In the genomic region with DNA sequence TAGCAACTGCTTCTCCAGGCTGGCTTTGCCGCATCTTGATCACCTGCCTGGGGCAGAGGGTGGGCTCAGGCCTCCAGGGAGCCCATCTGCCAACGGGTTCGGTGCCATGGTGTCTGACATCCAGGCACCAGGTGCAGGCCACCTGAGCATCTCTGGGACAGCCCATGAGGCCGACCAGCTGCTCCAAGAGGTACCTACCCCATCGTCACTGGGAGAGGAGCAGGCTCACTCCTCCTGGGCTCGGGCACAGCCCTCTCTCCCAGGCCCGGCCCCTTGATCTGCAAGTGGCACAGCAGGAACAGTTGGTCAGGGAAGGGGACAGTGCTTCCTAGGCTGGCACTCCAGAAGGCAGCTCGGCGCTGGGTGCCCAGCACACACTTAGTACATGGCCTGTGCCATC, we compare ENCODE assay signal across 20 cellular contexts. TPM values are rescaled to one million over a fixed set of nuclear protein-coding genes. Genes with fewer than 3 reads are reported as not detected.
DNase-seq lines count a peak whose midpoint lies in the region; ATAC-seq, FAIRE-seq and TF ChIP-seq lines count a peak whose summit lies in the region.
"Had no signal": no experiment of that assay in that cellular context is flagged by ENCODE, and none has a peak within 500 bp of the region (broad histone marks: within the 10 kb centered on the region; RNA-seq: fewer than 3 reads in every experiment).

No MANE protein-coding gene starts in this region.

- in situ Hi-C loops in HepG2 (cut with HindIII; ENCODE audit: extremely low pct_ligation_motif_present, low pct_unique_long_range_greater_than_20kb) = no loop called here

- H2AFZ ChIP-seq in HepG2 (ENCODE audit: low read length) = no peak overlapping the region

- TF ChIP-seq EP300 in HepG2 (IDR thresholded peaks at IDR 0.05; ENCODE audit: low read depth in 2 of 2, low read length in 2 of 2) (no peak), HepG2 (CRISPR knock-in tag; IDR thresholded peaks at IDR 0.05; ENCODE audit: borderline replicate concordance) (no peak)

- no peaks in the 10 kb centered on the region for H3K27me3 ChIP-seq in HepG2 (ENCODE audit: control insufficient read depth in 1 of 2, insufficient read depth in 2 of 2, low read length in 2 of 2)
- H3K27me3 ChIP-seq in right lobe of liver = no peaks in the 10 kb centered on the region
- H3K27me3 ChIP-seq in bronchial epithelial cell (ENCODE audit: control insufficient read depth, insufficient read depth, low read length) = no peaks in the 10 kb centered on the region
- H3K27me3 ChIP-seq: MG63, Peyer's patch, SJCRH30 had no signal

- intact Hi-C loops in HepG2 (cut with micrococcal nuclease; ENCODE audit: unreplicated experiment) = no loop called here
- intact Hi-C loops in right lobe of liver (cut with DNase I) = no loop called here

- H3K9me3 ChIP-seq in HepG2 (ENCODE audit: low read length) (no peaks in the 10 kb centered on the region), right lobe of liver (no peaks in the 10 kb centered on the region)
- H3K9me3 ChIP-seq: A549, MG63, Peyer's patch, SJCRH30 had no signal

- CTCF ChIA-PET in HepG2 (lab: Yijun Ruan, JAX; ENCODE audit: low intra/inter-chr PET ratio, low total read pairs) = no interaction called here

- TF ChIP-seq RAD21 in HepG2 (CRISPR knock-in tag; IDR thresholded peaks at IDR 0.05) = no peak

- DNase-seq in HepG2 (ENCODE audit: low spot score) = no peak
- DNase-seq in right lobe of liver = no peak
- peak; percentile 48 for DNase-seq in NCI-H1105 treated with DMSO at 0.1 percent for 48 hours (lab: John Stamatoyannopoulos, UW)
- peak; percentile 94 for DNase-seq in NCI-H2171 treated with DMSO at 0.1 percent for 48 hours (lab: John Stamatoyannopoulos, UW)
- DNase-seq in bronchial epithelial cell (ENCODE audit: low read depth) = no peak
- no peak for DNase-seq in NCI-H1436 (lab: John Stamatoyannopoulos, UW)
- DNase-seq in H4 (ENCODE audit: low spot score) = no peak
- DNase-seq: GOT3, MG63, NCI-H2081 treated with DMSO at 0.1 percent for 48 hours, NCI-H446 treated with DMSO at 0.1 percent for 48 hours, NCI-H748 treated with DMSO at 0.1 percent for 48 hours, Peyer's patch, SJCRH30, T-helper 9 cell had no signal

- POLR2A ChIA-PET in HepG2 (lab: Yijun Ruan, JAX) = no interaction called here

- TF ChIP-seq CTCF in HepG2 (CRISPR knock-in tag; IDR thresholded peaks at IDR 0.05) = no peak
- TF ChIP-seq CTCF in right lobe of liver (IDR thresholded peaks at IDR 0.05) = no peak
- no peak for TF ChIP-seq CTCF in bronchial epithelial cell (IDR thresholded peaks at IDR 0.05; ENCODE audit: insufficient read depth, low read length, severe bottlenecking)

- no peak overlapping the region for H3K27ac ChIP-seq in HepG2 (ENCODE audit: extremely low read length, insufficient read depth, low read length)
- no peak overlapping the region for H3K27ac ChIP-seq in right lobe of liver
- H3K27ac ChIP-seq: A549, Peyer's patch, SJCRH30 had no signal

- H3K79me2 ChIP-seq in HepG2 (ENCODE audit: insufficient read depth, low read length) = no peaks in the 10 kb centered on the region

- TF ChIP-seq POLR2A in HepG2 (IDR thresholded peaks at IDR 0.05; ENCODE audit: insufficient read depth in 1 of 2, low read depth in 2 of 2, low read length in 2 of 2) (no peak), right lobe of liver (IDR thresholded peaks at IDR 0.05) (no peak)

- peak; percentile 9; the same call in 2 of the 3 replicates for ATAC-seq in HepG2
- ATAC-seq in right lobe of liver = no peak
- ATAC-seq in HG02642 (IDR thresholded peaks at IDR 0.05; ENCODE audit: poor library complexity, unreplicated experiment) = no peak
- ATAC-seq: K562 had no signal

- peaks cover 3 to 19% of the 10 kb centered on the region in 2 experiments for H3K36me3 ChIP-seq in HepG2 (replicated peaks in 1 of 2; ENCODE audit: control insufficient read depth in 1 of 2, insufficient read depth in 2 of 2, low read length in 2 of 2)
- peaks cover 0 to 11% (median 5%) of the 10 kb centered on the region in 4 donors for H3K36me3 ChIP-seq in right lobe of liver
- H3K36me3 ChIP-seq in bronchial epithelial cell (ENCODE audit: control insufficient read depth, insufficient read depth, low read length) = peaks cover 12% of the 10 kb centered on the region

- no peaks in the 10 kb centered on the region for H3K4me1 ChIP-seq in HepG2 (ENCODE audit: insufficient read depth, low read length)
- peaks cover 0 to 9% (median 0%) of the 10 kb centered on the region in 4 donors for H3K4me1 ChIP-seq in right lobe of liver
- H3K4me1 ChIP-seq: A549, Peyer's patch, SJCRH30 had no signal

- BruUV-seq in HepG2 (replicated peaks; lab: Mats Ljungman, UMichigan) = no TSS peak

- no peak overlapping the region for H3K9ac ChIP-seq in HepG2 (ENCODE audit: insufficient read depth, low read depth, low read length)

- no peak for FAIRE-seq in HepG2 (lab: Jason Lieb, UNC)
- peak; percentile 23 for FAIRE-seq in bronchial epithelial cell (lab: Jason Lieb, UNC)
- FAIRE-seq: A549, G401.6, GM18507, K562 had no signal

- H3K4me3 ChIP-seq in HepG2 (replicated peaks in 1 of 3; ENCODE audit: insufficient read depth in 1 of 3, low read depth in 2 of 3, low read length in 3 of 3) (no peak overlapping the region), right lobe of liver (no peak overlapping the region), bronchial epithelial cell (ENCODE audit: low read depth, low read length) (no peak overlapping the region)
- H3K4me3 ChIP-seq: A549, K562, MG63, Peyer's patch, SJCRH30 had no signal

- peaks cover 4% of the 10 kb centered on the region; the same call in 1 of the 2 replicates for H4K20me1 ChIP-seq in HepG2 (ENCODE audit: insufficient read depth, low read length)

- H3K4me2 ChIP-seq in HepG2 (ENCODE audit: low read depth, low read length) = no peak overlapping the region
- H3K4me2 ChIP-seq: A549 had no signal

- no CpG with 5 or more reads among the region's 9 CpGs for WGBS in HepG2 (ENCODE audit: low lambda C conversion rate)
- no CpG with 5 or more reads among the region's 9 CpGs for WGBS in right lobe of liver (ENCODE audit: insufficient coverage, low coverage, low lambda C conversion rate, missing lambda C conversion rate)

TF ChIP-seq in HepG2, 621 proteins besides CTCF, POLR2A, EP300 and RAD21:
- no peak for TF ChIP-seq NFIB (CRISPR knock-in tag; IDR thresholded peaks at IDR 0.05; ENCODE audit: borderline replicate concordance)
- peak; percentile 37 for TF ChIP-seq AGO2 (optimal IDR thresholded peaks at IDR 0.05; ENCODE audit: low read depth, low read length)

RNA-seq across cellular contexts. Expression of a gene that starts 21.9 kb away (rescaled TPM):
- 16.0 and 25.8 TPM in 2 replicates for total RNA-seq in HepG2 (2016; rRNA removed; fragmentation: Illumina TruSeq; extraction: Trizol)
- 5.2 and 7.7 TPM in 2 replicates for total RNA-seq in HepG2 (2016; cell fraction: cytosol; rRNA removed; fragmentation: Illumina TruSeq; extraction: Trizol; ENCODE audit: low read depth)
- 18.1 and 26.7 TPM in 2 replicates for total RNA-seq in HepG2 (2016; cell fraction: insoluble cytoplasmic fraction; rRNA removed; fragmentation: Illumina TruSeq; extraction: Trizol)
- total RNA-seq in HepG2 (2016; cell fraction: membrane; rRNA removed; fragmentation: Illumina TruSeq; extraction: Trizol) = 14.2 and 15.9 TPM in 2 replicates
- 19.5 and 20.8 TPM in 2 replicates for total RNA-seq in HepG2 (2016; cell fraction: nucleus; rRNA removed; fragmentation: Illumina TruSeq; extraction: Trizol)
- 25.4 and 35.4 TPM in 2 replicates for polyA plus RNA-seq in HepG2 (2011; rRNA removed)
- polyA plus RNA-seq in HepG2 (2011; cell fraction: cytosol; rRNA removed) = 20.8 and 29.8 TPM in 2 replicates
- 39.0 and 41.7 TPM in 2 replicates for polyA plus RNA-seq in HepG2 (2011; cell fraction: nucleus; rRNA removed)
- polyA plus RNA-seq in HepG2 (2012) = 13.0 and 16.0 TPM in 2 replicates
- polyA plus RNA-seq in HepG2 (2016; cell fraction: cytosol; fragmentation: Illumina TruSeq; extraction: Trizol; ENCODE audit: low read depth) = 5.6 and 6.4 TPM in 2 replicates
- polyA plus RNA-seq in HepG2 (2016; cell fraction: insoluble cytoplasmic fraction; fragmentation: Illumina TruSeq; extraction: Trizol; ENCODE audit: low read depth) = 14.3 TPM in 2 replicates
- polyA plus RNA-seq in HepG2 (2016; cell fraction: membrane; fragmentation: Illumina TruSeq; extraction: Trizol; ENCODE audit: low read depth) = 9.6 and 10.9 TPM in 2 replicates
- polyA plus RNA-seq in HepG2 (2016; cell fraction: nucleus; fragmentation: Illumina TruSeq; extraction: Trizol; ENCODE audit: insufficient read depth, low read depth) = 34.7 and 36.4 TPM in 2 replicates
- polyA minus RNA-seq in HepG2 (2011; rRNA and poly(A)+ RNA removed; ENCODE audit: low replicate concordance) = 60.4 and 130 TPM in 2 replicates
- polyA minus RNA-seq in HepG2 (2011; cell fraction: cytosol; rRNA and poly(A)+ RNA removed) = 12.0 and 12.9 TPM in 2 replicates
- 12.6 and 20.5 TPM in 2 replicates for polyA minus RNA-seq in HepG2 (2011; cell fraction: nucleus; rRNA and poly(A)+ RNA removed)
- 10 to 100 TPM; 13.9 to 25.9 (median 23.3) TPM for total RNA-seq in right lobe of liver
- 27.5 and 38.4 TPM in 2 replicates for total RNA-seq in bronchial epithelial cell
- 42.7 and 54.0 TPM in 2 replicates for total RNA-seq in H4 (2014; rRNA removed; shearing (Covaris generic))

RNA-seq across cellular contexts. Expression of a gene that starts 29.6 kb away (rescaled TPM):
- total RNA-seq in HepG2 (2016; rRNA removed; fragmentation: Illumina TruSeq; extraction: Trizol) = 133 and 134 TPM in 2 replicates
- 22.3 and 24.9 TPM in 2 replicates for total RNA-seq in HepG2 (2016; cell fraction: cytosol; rRNA removed; fragmentation: Illumina TruSeq; extraction: Trizol; ENCODE audit: low read depth)
- total RNA-seq in HepG2 (2016; cell fraction: insoluble cytoplasmic fraction; rRNA removed; fragmentation: Illumina TruSeq; extraction: Trizol) = 115 and 130 TPM in 2 replicates
- 33.8 and 39.4 TPM in 2 replicates for total RNA-seq in HepG2 (2016; cell fraction: membrane; rRNA removed; fragmentation: Illumina TruSeq; extraction: Trizol)
- 68.8 and 75.2 TPM in 2 replicates for total RNA-seq in HepG2 (2016; cell fraction: nucleus; rRNA removed; fragmentation: Illumina TruSeq; extraction: Trizol)
- polyA plus RNA-seq in HepG2 (2011; rRNA removed) = 34.3 and 43.5 TPM in 2 replicates
- polyA plus RNA-seq in HepG2 (2011; cell fraction: cytosol; rRNA removed) = 28.9 and 46.8 TPM in 2 replicates
- polyA plus RNA-seq in HepG2 (2011; cell fraction: nucleus; rRNA removed) = 34.6 and 57.1 TPM in 2 replicates
- 19.7 and 32.1 TPM in 2 replicates for polyA plus RNA-seq in HepG2 (2012)
- polyA plus RNA-seq in HepG2 (2016; cell fraction: cytosol; fragmentation: Illumina TruSeq; extraction: Trizol; ENCODE audit: low read depth) = 7.2 and 8.0 TPM in 2 replicates
- polyA plus RNA-seq in HepG2 (2016; cell fraction: insoluble cytoplasmic fraction; fragmentation: Illumina TruSeq; extraction: Trizol; ENCODE audit: low read depth) = 74.7 and 93.0 TPM in 2 replicates
- 14.0 and 16.6 TPM in 2 replicates for polyA plus RNA-seq in HepG2 (2016; cell fraction: membrane; fragmentation: Illumina TruSeq; extraction: Trizol; ENCODE audit: low read depth)
- polyA plus RNA-seq in HepG2 (2016; cell fraction: nucleus; fragmentation: Illumina TruSeq; extraction: Trizol; ENCODE audit: insufficient read depth, low read depth) = 65.8 and 73.2 TPM in 2 replicates
- 166 and 435 TPM in 2 replicates for polyA minus RNA-seq in HepG2 (2011; rRNA and poly(A)+ RNA removed; ENCODE audit: low replicate concordance)
- 38.0 and 60.1 TPM in 2 replicates for polyA minus RNA-seq in HepG2 (2011; cell fraction: cytosol; rRNA and poly(A)+ RNA removed)
- polyA minus RNA-seq in HepG2 (2011; cell fraction: nucleus; rRNA and poly(A)+ RNA removed) = 20.4 and 28.2 TPM in 2 replicates
- total RNA-seq in right lobe of liver = 10 to 100 TPM in 2 of 6 experiments, 1 to 10 TPM in 4; 1.6 to 25.3 (median 3.2) TPM
- 8.3 and 16.6 TPM in 2 replicates for total RNA-seq in bronchial epithelial cell
- total RNA-seq in H4 (2014; rRNA removed; shearing (Covaris generic)) = 114 and 136 TPM in 2 replicates

Comparison
In these comparisons a context has a peak if more than half of its experiments do, and no peak if none do; other contexts are left out.
1. DNase-seq: peak in NCI-H1105 treated with DMSO at 0.1 percent for 48 hours (single experiment) and NCI-H2171 treated with DMSO at 0.1 percent for 48 hours (single experiment); none in HepG2 (single experiment), right lobe of liver (0 of 3), bronchial epithelial cell (single experiment), NCI-H1436 (single experiment) and H4 (single experiment).